Comparison of ENCODE assay signal across 21 cellular contexts in the genomic region with DNA sequence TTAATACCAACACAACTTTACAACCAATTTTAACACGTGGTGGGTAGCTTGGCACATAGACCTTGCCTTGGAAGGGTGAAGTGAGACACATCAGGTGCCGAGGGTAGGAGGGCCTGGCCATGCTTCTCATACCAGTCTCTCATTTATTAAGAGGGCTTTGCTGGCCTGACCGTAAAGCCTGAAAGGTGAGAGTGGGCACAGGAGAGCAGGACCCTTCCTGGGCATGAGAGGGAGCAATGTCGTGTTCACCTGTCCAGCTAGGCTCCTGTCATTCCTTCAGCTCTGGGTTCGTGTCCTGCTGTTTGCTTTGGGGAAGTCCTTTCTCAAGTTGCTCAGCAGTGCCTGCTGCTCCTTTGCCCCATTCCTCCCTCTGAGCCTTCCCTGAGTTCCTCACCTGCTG.
A peak's percentile ranks its signal among the peaks of the same experiment; 100 is the strongest.
DNase-seq lines count a peak whose midpoint lies in the region; ATAC-seq and TF ChIP-seq lines count a peak whose summit lies in the region.
"Had no signal": no experiment of that assay in that cellular context is flagged by ENCODE, and none has a peak within 500 bp of the region (broad histone marks: within the 10 kb centered on the region; RNA-seq: fewer than 3 reads in every experiment).

No MANE protein-coding gene starts in this region.

- H3K27ac Mint-ChIP-seq in activated naive CD4-positive, alpha-beta T cell treated with anti-CD3 and anti-CD28 coated beads, Interleukin-2, amount 50 U/mL, for 24 hours: peak overlapping the region; percentile 11
- no peak overlapping the region for H3K27ac Mint-ChIP-seq in activated naive CD4-positive, alpha-beta T cell treated with anti-CD3 and anti-CD28 coated beads, Interleukin-2, amount 50 U/mL, for 72 hours
- H3K27ac Mint-ChIP-seq in Caco-2 (ENCODE audit: unreplicated experiment): peak overlapping the region; percentile 55
- H3K27ac Mint-ChIP-seq: B cell; CD4-positive, alpha-beta T cell; CD8-positive, alpha-beta T cell had no signal

- H3K36me3 ChIP-seq in Caco-2 (ENCODE audit: control insufficient read depth, insufficient read depth, low read length) (no peaks in the 10 kb centered on the region), upper lobe of right lung (no peaks in the 10 kb centered on the region)
- H3K36me3 ChIP-seq: BLaER1 treated with 17β-estradiol and CSF1 and Interleukin-3, amounts not matched to agents 10 nM and 100 nM had no signal

- H3K4me1 ChIP-seq in Caco-2 (no peaks in the 10 kb centered on the region), upper lobe of right lung (no peaks in the 10 kb centered on the region)
- H3K4me1 ChIP-seq: A549; BLaER1 treated with 17β-estradiol and CSF1 and Interleukin-3, amounts not matched to agents 10 nM and 100 nM had no signal

- no peak for DNase-seq in activated naive CD4-positive, alpha-beta T cell treated with anti-CD3 and anti-CD28 coated beads, Interleukin-2, amount 50 U/mL, for 72 hours (ENCODE audit: low spot score in 2 of 2)
- DNase-seq in Caco-2 (no peak), islet precursor cell (peak; percentile 33), foreskin melanocyte (no peak), upper lobe of right lung (no peak)
- DNase-seq: AML-193; CD4-positive, alpha-beta T cell; CD8-positive, alpha-beta T cell; DMS 273 treated with DMSO at 0.1 percent for 48 hours; DMS153; DMS79; DND-41; EL; GDM1 had no signal

- ATAC-seq in activated naive CD4-positive, alpha-beta T cell treated with anti-CD3 and anti-CD28 coated beads, Interleukin-2, amount 50 U/mL, for 72 hours: no peak
- ATAC-seq in upper lobe of right lung: no peak
- ATAC-seq: A549; CD8-positive, alpha-beta T cell had no signal

- H3K27me3 ChIP-seq in Caco-2 (replicated peaks; ENCODE audit: control insufficient read depth, insufficient read depth, low read length): 0 out of 2 replicates have a peak, but pooled peaks cover 1% of the 10 kb centered on the region
- no peaks in the 10 kb centered on the region for H3K27me3 ChIP-seq in upper lobe of right lung

- H3K9me3 ChIP-seq in Caco-2 (no peaks in the 10 kb centered on the region), upper lobe of right lung (no peaks in the 10 kb centered on the region)
- H3K9me3 ChIP-seq: A549; BLaER1 treated with 17β-estradiol and CSF1 and Interleukin-3, amounts not matched to agents 10 nM and 100 nM had no signal

- no peak overlapping the region for H3K4me3 ChIP-seq in Caco-2 (ENCODE audit: low read depth, low read length)
- H3K4me3 ChIP-seq in upper lobe of right lung: no peak overlapping the region
- H3K4me3 ChIP-seq: A549; BLaER1 treated with 17β-estradiol and CSF1 and Interleukin-3, amounts not matched to agents 10 nM and 100 nM; GM12878 had no signal

- H3K27ac ChIP-seq in upper lobe of right lung: no peak overlapping the region
- H3K27ac ChIP-seq: 22Rv1; A549; BLaER1 treated with 17β-estradiol and CSF1 and Interleukin-3, amounts not matched to agents 10 nM and 100 nM; C4-2B had no signal

- CTCF ChIA-PET in Caco-2 (lab: Charles Lee): no interaction called here

- TF ChIP-seq CTCF in Caco-2 (IDR thresholded peaks at IDR 0.05; ENCODE audit: insufficient read depth in 1 of 2, low read depth in 1 of 2, low read length in 1 of 2, severe bottlenecking in 1 of 2, unreplicated experiment in 1 of 2): no peak
- no peak for TF ChIP-seq CTCF in upper lobe of right lung (IDR thresholded peaks at IDR 0.05)

- no peaks in the 10 kb centered on the region for H3K36me3 Mint-ChIP-seq in activated naive CD4-positive, alpha-beta T cell treated with anti-CD3 and anti-CD28 coated beads, Interleukin-2, amount 50 U/mL, for 24 hours
- H3K36me3 Mint-ChIP-seq in activated naive CD4-positive, alpha-beta T cell treated with anti-CD3 and anti-CD28 coated beads, Interleukin-2, amount 50 U/mL, for 72 hours: no peaks in the 10 kb centered on the region
- no peaks in the 10 kb centered on the region for H3K36me3 Mint-ChIP-seq in Caco-2 (ENCODE audit: insufficient read depth, unreplicated experiment)
- H3K36me3 Mint-ChIP-seq: CD8-positive, alpha-beta T cell had no signal

- BruUV-seq in Caco-2 (replicated peaks; lab: Mats Ljungman, UMichigan): no TSS peak

- POLR2A ChIA-PET in Caco-2 (lab: Charles Lee): no interaction called here

- intact Hi-C loops in Caco-2 (cut with micrococcal nuclease; ENCODE audit: unreplicated experiment): no loop called here
- intact Hi-C loops in upper lobe of right lung (cut with DNase I): no loop called here

- H3K4me1 Mint-ChIP-seq in activated naive CD4-positive, alpha-beta T cell treated with anti-CD3 and anti-CD28 coated beads, Interleukin-2, amount 50 U/mL, for 24 hours: no peaks in the 10 kb centered on the region
- no peaks in the 10 kb centered on the region for H3K4me1 Mint-ChIP-seq in Caco-2 (ENCODE audit: low read depth, unreplicated experiment)
- H3K4me1 Mint-ChIP-seq: B cell had no signal

- no peaks in the 10 kb centered on the region for H3K9me3 Mint-ChIP-seq in activated naive CD4-positive, alpha-beta T cell treated with anti-CD3 and anti-CD28 coated beads, Interleukin-2, amount 50 U/mL, for 24 hours
- peaks cover 0 to 4% of the 10 kb centered on the region in 2 donors for H3K9me3 Mint-ChIP-seq in activated naive CD4-positive, alpha-beta T cell treated with anti-CD3 and anti-CD28 coated beads, Interleukin-2, amount 50 U/mL, for 72 hours
- no peaks in the 10 kb centered on the region for H3K9me3 Mint-ChIP-seq in Caco-2 (ENCODE audit: unreplicated experiment)
- H3K9me3 Mint-ChIP-seq: CD4-positive, alpha-beta T cell; CD8-positive, alpha-beta T cell had no signal

- no peak overlapping the region for H3K4me3 Mint-ChIP-seq in activated naive CD4-positive, alpha-beta T cell treated with anti-CD3 and anti-CD28 coated beads, Interleukin-2, amount 50 U/mL, for 24 hours
- no peak overlapping the region for H3K4me3 Mint-ChIP-seq in Caco-2 (ENCODE audit: unreplicated experiment)
- H3K4me3 Mint-ChIP-seq: B cell; CD4-positive, alpha-beta T cell; CD8-positive, alpha-beta T cell had no signal

- peaks cover 6% of the 10 kb centered on the region for H3K27me3 Mint-ChIP-seq in activated naive CD4-positive, alpha-beta T cell treated with anti-CD3 and anti-CD28 coated beads, Interleukin-2, amount 50 U/mL, for 24 hours
- H3K27me3 Mint-ChIP-seq in Caco-2 (ENCODE audit: insufficient read depth, unreplicated experiment): peaks cover 18% of the 10 kb centered on the region
- H3K27me3 Mint-ChIP-seq: B cell; CD4-positive, alpha-beta T cell had no signal

Comparison
In these comparisons a context has a peak if more than half of its experiments do, and no peak if none do; other contexts are left out.
1. H3K27ac Mint-ChIP-seq: peak in activated naive CD4-positive, alpha-beta T cell treated with anti-CD3 and anti-CD28 coated beads, Interleukin-2, amount 50 U/mL, for 24 hours (single experiment) and Caco-2 (single experiment); none in activated naive CD4-positive, alpha-beta T cell treated with anti-CD3 and anti-CD28 coated beads, Interleukin-2, amount 50 U/mL, for 72 hours (0 of 2).